Comparison of ENCODE assay signal across 19 cellular contexts in genomic region chr2:12805032-12805431, GRCh38.
DNase-seq lines count a peak whose midpoint lies in the region; ATAC-seq, FAIRE-seq and TF ChIP-seq lines count a peak whose summit lies in the region.
"Had no signal": no experiment of that assay in that cellular context is flagged by ENCODE, and none has a peak within 500 bp of the region (broad histone marks: within the 10 kb centered on the region; RNA-seq: fewer than 3 reads in every experiment).

No MANE protein-coding gene starts in this region.

- TF ChIP-seq RAD21 in IMR-90 (IDR thresholded peaks at IDR 0.05; ENCODE audit: low read length): no peak
- TF ChIP-seq RAD21 in K562 (CRISPR knock-in tag; conservative IDR thresholded peaks at IDR 0.05 in 1 of 2, IDR thresholded peaks at IDR 0.05 in 1 of 2): no peak

- no peak overlapping the region; the same call in 1 of the 2 replicates for H3K56ac ChIP-seq in IMR-90 (ENCODE audit: extremely low read depth, insufficient read depth, low read length)

- H2BK120ac ChIP-seq in IMR-90 (ENCODE audit: low read depth, low read length): no peak overlapping the region

- no peak overlapping the region for H2BK20ac ChIP-seq in IMR-90 (ENCODE audit: low read depth, low read length)

- intact Hi-C loops in IMR-90 (cut with micrococcal nuclease) (no loop called here), K562 (cut with micrococcal nuclease) (no loop called here)

- in situ Hi-C loops in IMR-90 (cut with MboI; ENCODE audit: low sequenced_read_pairs) (no loop called here), K562 (cut with MboI) (no loop called here)

- H3K9ac ChIP-seq in IMR-90 (ENCODE audit: low read depth, low read length) (no peak overlapping the region), K562 (ENCODE audit: insufficient read depth in 1 of 2, low read depth in 2 of 2, low read length in 2 of 2) (no peak overlapping the region), keratinocyte (ENCODE audit: control insufficient read depth, extremely low read depth, insufficient read depth, low read length) (no peak overlapping the region)
- H3K9ac ChIP-seq: BLaER1 had no signal

- H3K4me1 ChIP-seq in IMR-90 (ENCODE audit: control insufficient read depth, insufficient read depth, low read length): no peaks in the 10 kb centered on the region
- H3K4me1 ChIP-seq in K562 (replicated peaks in 1 of 2; ENCODE audit: control insufficient read depth in 2 of 2, insufficient read depth in 2 of 2, low read length in 2 of 2): no peaks in the 10 kb centered on the region
- H3K4me1 ChIP-seq in keratinocyte (ENCODE audit: control insufficient read depth, extremely low read depth, insufficient read depth, low read length): no peaks in the 10 kb centered on the region
- peaks cover 11% of the 10 kb centered on the region for H3K4me1 ChIP-seq in suprapubic skin
- H3K4me1 ChIP-seq: BLaER1, Caco-2 had no signal

- H3K18ac ChIP-seq in IMR-90 (ENCODE audit: low read depth, low read length): peak overlapping the region; percentile 2; the same call in 1 of the 2 replicates

- H4K91ac ChIP-seq in IMR-90 (ENCODE audit: insufficient read depth, low read depth, low read length): no peak overlapping the region

- DNase-seq in IMR-90 (no peak), K562 (ENCODE audit: extremely low read depth in 1 of 4, low spot score in 3 of 4) (no peak), keratinocyte (ENCODE audit: low read depth, low spot score) (no peak), NCI-H2227 (lab: John Stamatoyannopoulos, UW; ENCODE audit: unreplicated experiment) (no peak), suprapubic skin (ENCODE audit: low spot score in 2 of 2) (no peak)
- DNase-seq: Caco-2; CD4-positive, CD25-positive, alpha-beta regulatory T cell; CD8-positive, alpha-beta T cell; DMS153; DND-41; GOT3; H7; HCEC 1CT had no signal

- H4K5ac ChIP-seq in IMR-90 (ENCODE audit: low read depth, low read length): no peak overlapping the region

- dilution Hi-C loops in IMR-90 (cut with HindIII; ENCODE audit: low sequenced_read_pairs, unreplicated experiment) (no loop called here), keratinocyte (cut with MboI; ENCODE audit: extremely low pct_ligation_motif_present, low sequenced_read_pairs) (no loop called here)

- no peak overlapping the region for H2AK9ac ChIP-seq in IMR-90 (replicated peaks; ENCODE audit: low read depth, low read length, poor library complexity)

- no peak overlapping the region for H4K8ac ChIP-seq in IMR-90 (ENCODE audit: low read depth in 2 of 2, low read length in 2 of 2)

- ATAC-seq in IMR-90 (ENCODE audit: low read depth) (no peak), K562 (no peak), GM21447 (IDR thresholded peaks at IDR 0.05; ENCODE audit: unreplicated experiment) (no peak), GM21367 (IDR thresholded peaks at IDR 0.05; ENCODE audit: unreplicated experiment) (no peak)
- ATAC-seq: CD8-positive, alpha-beta T cell had no signal

- CTCF ChIA-PET in IMR-90 (lab: Yijun Ruan, JAX) (no interaction called here), K562 (lab: Yijun Ruan, JAX; ENCODE audit: low intra/inter-chr PET ratio) (no interaction called here)

- TF ChIP-seq CTCF in IMR-90 (conservative IDR thresholded peaks at IDR 0.05; ENCODE audit: low read depth, low read length): no peak
- TF ChIP-seq CTCF in K562 (IDR thresholded peaks at IDR 0.05 in 2 of 3, conservative IDR thresholded peaks at IDR 0.05 in 1 of 3; ENCODE audit: insufficient read depth in 2 of 3, low read depth in 1 of 3, low read length in 3 of 3): no peak
- no peak for TF ChIP-seq CTCF in keratinocyte (optimal IDR thresholded peaks at IDR 0.05 in 1 of 3, IDR thresholded peaks at IDR 0.05 in 1 of 3, conservative IDR thresholded peaks at IDR 0.05 in 1 of 3; ENCODE audit: extremely low read depth in 1 of 3, insufficient read depth in 2 of 3, low read length in 3 of 3)
- TF ChIP-seq CTCF in suprapubic skin (IDR thresholded peaks at IDR 0.05): no peak

- H2AK5ac ChIP-seq in IMR-90 (ENCODE audit: low read depth, low read length): no peak overlapping the region

- H3K9me3 ChIP-seq in IMR-90 (ENCODE audit: control insufficient read depth, insufficient read depth, low read length) (peaks cover 6% of the 10 kb centered on the region), K562 (replicated peaks; ENCODE audit: control insufficient read depth, insufficient read depth, low read depth, low read length) (0 out of 2 replicates have a peak, but pooled peaks cover 2% of the 10 kb centered on the region), keratinocyte (ENCODE audit: control insufficient read depth, low read depth, low read length) (no peaks in the 10 kb centered on the region), suprapubic skin (no peaks in the 10 kb centered on the region)
- H3K9me3 ChIP-seq: Caco-2 had no signal

- H2BK5ac ChIP-seq in IMR-90 (ENCODE audit: low read depth, low read length, poor library complexity, severe bottlenecking): no peak overlapping the region

- H3K4ac ChIP-seq in IMR-90 (ENCODE audit: low read depth, low read length): no peak overlapping the region

- H3K79me1 ChIP-seq in IMR-90 (ENCODE audit: low read depth in 1 of 2, low read length in 2 of 2): no peaks in the 10 kb centered on the region

- H3K4me3 ChIP-seq in IMR-90 (ENCODE audit: insufficient read depth, low read depth, low read length) (no peak overlapping the region), K562 (no peak overlapping the region), keratinocyte (ENCODE audit: control insufficient read depth in 2 of 3, extremely low read depth in 1 of 3, insufficient read depth in 2 of 3, low read depth in 1 of 3, low read length in 3 of 3) (no peak overlapping the region), suprapubic skin (no peak overlapping the region)
- H3K4me3 ChIP-seq: BLaER1 had no signal

- no peak overlapping the region; the same call in 2 of the 3 replicates for H2BK15ac ChIP-seq in IMR-90 (ENCODE audit: low read depth, low read length)

- H3K79me2 ChIP-seq in K562 (ENCODE audit: control insufficient read depth, insufficient read depth, low read length) (no peaks in the 10 kb centered on the region), keratinocyte (ENCODE audit: control insufficient read depth, insufficient read depth, low read length) (no peaks in the 10 kb centered on the region)

- H4K20me1 ChIP-seq in IMR-90 (ENCODE audit: insufficient read depth, low read length) (no peaks in the 10 kb centered on the region), K562 (replicated peaks; ENCODE audit: control insufficient read depth, insufficient read depth, low read length) (no peaks in the 10 kb centered on the region), keratinocyte (ENCODE audit: control insufficient read depth, extremely low read depth, insufficient read depth, low read length) (no peaks in the 10 kb centered on the region)
- H4K20me1 ChIP-seq: BLaER1 had no signal

- H3K36me3 ChIP-seq in IMR-90 (ENCODE audit: control insufficient read depth, insufficient read depth, low read length) (no peaks in the 10 kb centered on the region), K562 (ENCODE audit: control insufficient read depth, insufficient read depth, low read length) (no peaks in the 10 kb centered on the region), keratinocyte (ENCODE audit: control insufficient read depth in 2 of 2, extremely low read depth in 1 of 2, insufficient read depth in 2 of 2, low read length in 2 of 2) (no peaks in the 10 kb centered on the region), suprapubic skin (no peaks in the 10 kb centered on the region)
- H3K36me3 ChIP-seq: BLaER1 had no signal

- H3K23ac ChIP-seq in IMR-90 (ENCODE audit: low read depth, low read length): no peak overlapping the region

- no peak overlapping the region for H3K27ac ChIP-seq in IMR-90 (ENCODE audit: insufficient read depth, low read length)
- H3K27ac ChIP-seq in K562 (ENCODE audit: extremely low read depth, low read depth, low read length): no peak overlapping the region
- H3K27ac ChIP-seq in keratinocyte (ENCODE audit: control insufficient read depth, insufficient read depth, low read length): no peak overlapping the region
- H3K27ac ChIP-seq in suprapubic skin: no peak overlapping the region
- H3K27ac ChIP-seq: BLaER1, C4-2B had no signal

- BruUV-seq in IMR-90 (replicated peaks; lab: Mats Ljungman, UMichigan) (no TSS peak), K562 (replicated peaks; lab: Mats Ljungman, UMichigan) (no TSS peak)

- no peaks in the 10 kb centered on the region for H3K9me1 ChIP-seq in IMR-90 (ENCODE audit: insufficient read depth, low read length)
- H3K9me1 ChIP-seq in K562 (ENCODE audit: control insufficient read depth, insufficient read depth, low read length): no peaks in the 10 kb centered on the region
- H3K9me1 ChIP-seq in keratinocyte (ENCODE audit: control insufficient read depth, extremely low read depth, insufficient read depth, low read length): no peaks in the 10 kb centered on the region

- TF ChIP-seq POLR2A in IMR-90 (IDR thresholded peaks at IDR 0.05; ENCODE audit: low read depth, low read length) (no peak), K562 (conservative IDR thresholded peaks at IDR 0.05) (no peak), suprapubic skin (IDR thresholded peaks at IDR 0.05) (no peak)

- POLR2A ChIA-PET in IMR-90 (lab: Charles Lee; ENCODE audit: unreplicated experiment) (no interaction called here), K562 (lab: Yijun Ruan, JAX) (no interaction called here)

- no peak overlapping the region for H2AFZ ChIP-seq in IMR-90 (replicated peaks; ENCODE audit: low read length, poor library complexity)
- H2AFZ ChIP-seq in K562 (ENCODE audit: low read depth, low read length): no peak overlapping the region
- H2AFZ ChIP-seq in keratinocyte (ENCODE audit: control insufficient read depth, low read length): no peak overlapping the region

- H3K27me3 ChIP-seq in IMR-90 (ENCODE audit: control insufficient read depth, insufficient read depth, low read length) (no peaks in the 10 kb centered on the region), K562 (ENCODE audit: control insufficient read depth in 2 of 2, insufficient read depth in 2 of 2, low read length in 2 of 2) (peaks cover 0 to 5% of the 10 kb centered on the region in 2 experiments; a peak in 2 of 5 replicates), keratinocyte (ENCODE audit: control insufficient read depth, extremely low read depth, insufficient read depth, low read length) (no peaks in the 10 kb centered on the region), suprapubic skin (no peaks in the 10 kb centered on the region)
- H3K27me3 ChIP-seq: BLaER1 had no signal

- no peak overlapping the region for H3K14ac ChIP-seq in IMR-90 (replicated peaks; ENCODE audit: low read depth, low read length)

- FAIRE-seq in K562 (lab: Jason Lieb, UNC) (no peak), keratinocyte (lab: Jason Lieb, UNC) (peak; percentile 43)
- FAIRE-seq: G401.6, GM12892 had no signal

- TF ChIP-seq EP300 in K562 (IDR thresholded peaks at IDR 0.05; ENCODE audit: low read length): no peak
- TF ChIP-seq EP300 in suprapubic skin (IDR thresholded peaks at IDR 0.05): no peak

- H3K4me2 ChIP-seq in IMR-90 (ENCODE audit: low read depth, low read length) (no peak overlapping the region), K562 (ENCODE audit: insufficient read depth, low read length) (no peak overlapping the region), keratinocyte (ENCODE audit: control insufficient read depth, extremely low read depth, insufficient read depth, low read depth, low read length) (no peak overlapping the region)
- H3K4me2 ChIP-seq: BLaER1 had no signal

TF ChIP-seq in IMR-90, 13 proteins besides CTCF, POLR2A, EP300 and RAD21 (continues in another document):
- TF ChIP-seq BHLHE40 (IDR thresholded peaks at IDR 0.05; ENCODE audit: low read depth, low read length): no peak
